1 cellular context compared by ENCODE assay signal in the genomic region with DNA sequence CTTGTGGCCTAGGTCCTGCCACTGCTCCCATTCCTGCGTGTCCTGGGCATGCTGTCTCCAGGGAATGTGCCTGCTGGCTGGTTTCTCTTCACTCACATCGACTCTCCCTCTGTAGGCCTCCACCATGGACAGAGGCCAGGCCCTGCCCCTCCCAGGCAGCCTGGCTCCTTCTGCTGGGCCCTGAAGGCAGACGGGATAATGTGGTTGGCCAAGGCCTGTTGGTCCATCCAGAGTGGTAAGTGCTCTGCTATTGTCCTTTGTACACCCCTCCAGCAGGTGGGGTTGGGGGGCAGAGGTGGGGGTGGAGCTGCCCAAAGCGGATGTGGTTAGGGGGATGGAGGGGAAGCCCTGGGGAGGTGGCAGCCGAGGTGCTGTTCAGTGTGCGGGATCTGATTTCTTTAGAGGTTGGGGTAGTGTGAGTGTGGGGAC.
TF ChIP-seq lines count a peak whose summit lies in the region.

No MANE protein-coding gene starts in this region.

TF ChIP-seq in GM12878, 131 proteins besides CTCF, POLR2A, EP300 and RAD21 (continued from another document):
- TF ChIP-seq, protein P1, sequence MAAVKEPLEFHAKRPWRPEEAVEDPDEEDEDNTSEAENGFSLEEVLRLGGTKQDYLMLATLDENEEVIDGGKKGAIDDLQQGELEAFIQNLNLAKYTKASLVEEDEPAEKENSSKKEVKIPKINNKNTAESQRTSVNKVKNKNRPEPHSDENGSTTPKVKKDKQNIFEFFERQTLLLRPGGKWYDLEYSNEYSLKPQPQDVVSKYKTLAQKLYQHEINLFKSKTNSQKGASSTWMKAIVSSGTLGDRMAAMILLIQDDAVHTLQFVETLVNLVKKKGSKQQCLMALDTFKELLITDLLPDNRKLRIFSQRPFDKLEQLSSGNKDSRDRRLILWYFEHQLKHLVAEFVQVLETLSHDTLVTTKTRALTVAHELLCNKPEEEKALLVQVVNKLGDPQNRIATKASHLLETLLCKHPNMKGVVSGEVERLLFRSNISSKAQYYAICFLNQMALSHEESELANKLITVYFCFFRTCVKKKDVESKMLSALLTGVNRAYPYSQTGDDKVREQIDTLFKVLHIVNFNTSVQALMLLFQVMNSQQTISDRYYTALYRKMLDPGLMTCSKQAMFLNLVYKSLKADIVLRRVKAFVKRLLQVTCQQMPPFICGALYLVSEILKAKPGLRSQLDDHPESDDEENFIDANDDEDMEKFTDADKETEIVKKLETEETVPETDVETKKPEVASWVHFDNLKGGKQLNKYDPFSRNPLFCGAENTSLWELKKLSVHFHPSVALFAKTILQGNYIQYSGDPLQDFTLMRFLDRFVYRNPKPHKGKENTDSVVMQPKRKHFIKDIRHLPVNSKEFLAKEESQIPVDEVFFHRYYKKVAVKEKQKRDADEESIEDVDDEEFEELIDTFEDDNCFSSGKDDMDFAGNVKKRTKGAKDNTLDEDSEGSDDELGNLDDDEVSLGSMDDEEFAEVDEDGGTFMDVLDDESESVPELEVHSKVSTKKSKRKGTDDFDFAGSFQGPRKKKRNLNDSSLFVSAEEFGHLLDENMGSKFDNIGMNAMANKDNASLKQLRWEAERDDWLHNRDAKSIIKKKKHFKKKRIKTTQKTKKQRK (IDR thresholded peaks at IDR 0.05; ENCODE audit: low read depth, low read length) = no peak
- TF ChIP-seq, protein P2, sequence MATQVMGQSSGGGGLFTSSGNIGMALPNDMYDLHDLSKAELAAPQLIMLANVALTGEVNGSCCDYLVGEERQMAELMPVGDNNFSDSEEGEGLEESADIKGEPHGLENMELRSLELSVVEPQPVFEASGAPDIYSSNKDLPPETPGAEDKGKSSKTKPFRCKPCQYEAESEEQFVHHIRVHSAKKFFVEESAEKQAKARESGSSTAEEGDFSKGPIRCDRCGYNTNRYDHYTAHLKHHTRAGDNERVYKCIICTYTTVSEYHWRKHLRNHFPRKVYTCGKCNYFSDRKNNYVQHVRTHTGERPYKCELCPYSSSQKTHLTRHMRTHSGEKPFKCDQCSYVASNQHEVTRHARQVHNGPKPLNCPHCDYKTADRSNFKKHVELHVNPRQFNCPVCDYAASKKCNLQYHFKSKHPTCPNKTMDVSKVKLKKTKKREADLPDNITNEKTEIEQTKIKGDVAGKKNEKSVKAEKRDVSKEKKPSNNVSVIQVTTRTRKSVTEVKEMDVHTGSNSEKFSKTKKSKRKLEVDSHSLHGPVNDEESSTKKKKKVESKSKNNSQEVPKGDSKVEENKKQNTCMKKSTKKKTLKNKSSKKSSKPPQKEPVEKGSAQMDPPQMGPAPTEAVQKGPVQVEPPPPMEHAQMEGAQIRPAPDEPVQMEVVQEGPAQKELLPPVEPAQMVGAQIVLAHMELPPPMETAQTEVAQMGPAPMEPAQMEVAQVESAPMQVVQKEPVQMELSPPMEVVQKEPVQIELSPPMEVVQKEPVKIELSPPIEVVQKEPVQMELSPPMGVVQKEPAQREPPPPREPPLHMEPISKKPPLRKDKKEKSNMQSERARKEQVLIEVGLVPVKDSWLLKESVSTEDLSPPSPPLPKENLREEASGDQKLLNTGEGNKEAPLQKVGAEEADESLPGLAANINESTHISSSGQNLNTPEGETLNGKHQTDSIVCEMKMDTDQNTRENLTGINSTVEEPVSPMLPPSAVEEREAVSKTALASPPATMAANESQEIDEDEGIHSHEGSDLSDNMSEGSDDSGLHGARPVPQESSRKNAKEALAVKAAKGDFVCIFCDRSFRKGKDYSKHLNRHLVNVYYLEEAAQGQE (IDR thresholded peaks at IDR 0.05; ENCODE audit: low read depth, low read length) = peak; percentile 79
- TF ChIP-seq EED (IDR thresholded peaks at IDR 0.05; ENCODE audit: low read depth) (peak; percentile 26; the same call in 1 of the 2 replicates), STAT1 (conservative IDR thresholded peaks at IDR 0.05) (no peak), BACH1 (IDR thresholded peaks at IDR 0.05; ENCODE audit: borderline replicate concordance) (no peak), RB1 (IDR thresholded peaks at IDR 0.05; ENCODE audit: borderline replicate concordance) (no peak), HDAC2 (IDR thresholded peaks at IDR 0.05) (no peak)
TF ChIP-seq in GM12878: peak in this region for 9.
